Comparison of ENCODE assay signal across 1 cellular context in the genomic region with DNA sequence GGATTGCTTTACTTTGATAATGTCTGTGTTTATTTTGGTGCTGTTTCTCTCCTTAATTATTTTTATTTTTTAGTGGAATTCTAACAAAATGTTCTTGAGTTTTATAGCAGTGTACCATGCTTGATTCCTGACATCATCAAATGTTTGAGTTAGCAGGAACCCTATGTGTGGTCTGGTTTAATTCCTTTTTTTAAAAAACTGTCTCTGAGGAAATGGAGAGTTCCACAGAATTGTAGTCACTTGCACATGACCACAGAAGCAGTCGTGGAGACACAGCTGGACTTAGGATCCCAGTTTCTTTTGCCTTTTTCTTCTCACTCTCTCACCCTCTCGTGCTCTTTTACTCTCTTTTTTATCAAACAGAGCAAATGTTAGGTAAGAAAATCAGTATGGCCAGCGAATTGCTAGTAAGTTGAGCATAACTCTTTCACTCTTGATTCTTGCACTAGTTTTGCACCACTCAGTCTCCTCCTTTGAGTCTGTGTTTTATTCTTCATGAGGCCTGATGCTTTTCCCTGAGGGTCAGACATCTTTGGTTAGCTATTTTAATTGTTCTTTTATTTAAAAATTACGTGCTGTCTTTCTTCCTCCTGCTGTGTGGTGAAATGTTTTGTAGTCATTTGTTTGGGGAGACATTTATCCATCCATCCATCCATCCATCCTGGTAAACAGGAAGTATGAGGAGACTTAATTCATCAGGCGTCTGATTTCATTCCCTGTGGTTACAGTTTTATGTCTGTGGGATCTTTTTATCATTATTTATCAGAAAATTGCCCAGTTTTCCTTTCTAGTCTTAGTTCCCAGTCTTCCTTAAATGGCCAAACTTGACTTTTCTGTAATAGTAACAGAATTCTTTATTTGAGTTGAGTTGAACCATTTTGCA.
TF ChIP-seq lines count a peak whose summit lies in the region.

No MANE protein-coding gene starts in this region.

TF ChIP-seq in GM23338, 12 proteins besides CTCF, POLR2A, EP300 and RAD21 (continued from another document):
- TF ChIP-seq, protein P1, sequence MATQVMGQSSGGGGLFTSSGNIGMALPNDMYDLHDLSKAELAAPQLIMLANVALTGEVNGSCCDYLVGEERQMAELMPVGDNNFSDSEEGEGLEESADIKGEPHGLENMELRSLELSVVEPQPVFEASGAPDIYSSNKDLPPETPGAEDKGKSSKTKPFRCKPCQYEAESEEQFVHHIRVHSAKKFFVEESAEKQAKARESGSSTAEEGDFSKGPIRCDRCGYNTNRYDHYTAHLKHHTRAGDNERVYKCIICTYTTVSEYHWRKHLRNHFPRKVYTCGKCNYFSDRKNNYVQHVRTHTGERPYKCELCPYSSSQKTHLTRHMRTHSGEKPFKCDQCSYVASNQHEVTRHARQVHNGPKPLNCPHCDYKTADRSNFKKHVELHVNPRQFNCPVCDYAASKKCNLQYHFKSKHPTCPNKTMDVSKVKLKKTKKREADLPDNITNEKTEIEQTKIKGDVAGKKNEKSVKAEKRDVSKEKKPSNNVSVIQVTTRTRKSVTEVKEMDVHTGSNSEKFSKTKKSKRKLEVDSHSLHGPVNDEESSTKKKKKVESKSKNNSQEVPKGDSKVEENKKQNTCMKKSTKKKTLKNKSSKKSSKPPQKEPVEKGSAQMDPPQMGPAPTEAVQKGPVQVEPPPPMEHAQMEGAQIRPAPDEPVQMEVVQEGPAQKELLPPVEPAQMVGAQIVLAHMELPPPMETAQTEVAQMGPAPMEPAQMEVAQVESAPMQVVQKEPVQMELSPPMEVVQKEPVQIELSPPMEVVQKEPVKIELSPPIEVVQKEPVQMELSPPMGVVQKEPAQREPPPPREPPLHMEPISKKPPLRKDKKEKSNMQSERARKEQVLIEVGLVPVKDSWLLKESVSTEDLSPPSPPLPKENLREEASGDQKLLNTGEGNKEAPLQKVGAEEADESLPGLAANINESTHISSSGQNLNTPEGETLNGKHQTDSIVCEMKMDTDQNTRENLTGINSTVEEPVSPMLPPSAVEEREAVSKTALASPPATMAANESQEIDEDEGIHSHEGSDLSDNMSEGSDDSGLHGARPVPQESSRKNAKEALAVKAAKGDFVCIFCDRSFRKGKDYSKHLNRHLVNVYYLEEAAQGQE (IDR thresholded peaks at IDR 0.05; ENCODE audit: unreplicated experiment) = no peak
- TF ChIP-seq, protein P2, sequence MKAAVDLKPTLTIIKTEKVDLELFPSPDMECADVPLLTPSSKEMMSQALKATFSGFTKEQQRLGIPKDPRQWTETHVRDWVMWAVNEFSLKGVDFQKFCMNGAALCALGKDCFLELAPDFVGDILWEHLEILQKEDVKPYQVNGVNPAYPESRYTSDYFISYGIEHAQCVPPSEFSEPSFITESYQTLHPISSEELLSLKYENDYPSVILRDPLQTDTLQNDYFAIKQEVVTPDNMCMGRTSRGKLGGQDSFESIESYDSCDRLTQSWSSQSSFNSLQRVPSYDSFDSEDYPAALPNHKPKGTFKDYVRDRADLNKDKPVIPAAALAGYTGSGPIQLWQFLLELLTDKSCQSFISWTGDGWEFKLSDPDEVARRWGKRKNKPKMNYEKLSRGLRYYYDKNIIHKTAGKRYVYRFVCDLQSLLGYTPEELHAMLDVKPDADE (IDR thresholded peaks at IDR 0.05) = no peak
